In genomic region chr3:14454644-14455310, GRCh38 we compare ENCODE assay signal across 19 cellular contexts. TPM values are rescaled to one million over a fixed set of nuclear protein-coding genes. Genes with fewer than 3 reads are reported as not detected.
DNase-seq lines count a peak whose midpoint lies in the region; ATAC-seq and TF ChIP-seq lines count a peak whose summit lies in the region.
"Had no signal": no experiment of that assay in that cellular context is flagged by ENCODE, and none has a peak within 500 bp of the region (broad histone marks: within the 10 kb centered on the region; RNA-seq: fewer than 3 reads in every experiment).

No MANE protein-coding gene starts in this region.

- H3K27me3 Mint-ChIP-seq in mesothelial cell of epicardium (ENCODE audit: low read depth): no peaks in the 10 kb centered on the region
- H3K27me3 Mint-ChIP-seq: T-cell had no signal

- H3K27ac ChIP-seq in HEK293 (ENCODE audit: extremely low read depth, low read depth, low read length) (no peak overlapping the region), ascending aorta (peak overlapping the region; percentile 73 to 91), skeletal muscle tissue (ENCODE audit: low read depth, low read length) (peak overlapping the region; percentile 92), breast epithelium (no peak overlapping the region), adrenal gland (peak overlapping the region in 1 of 5 donors; percentile 88)
- H3K27ac ChIP-seq: BLaER1 treated with 17β-estradiol and CSF1 and Interleukin-3, amounts not matched to agents 10 nM and 100 nM; upper lobe of right lung had no signal

- no peak for TF ChIP-seq POLR2A in breast epithelium (IDR thresholded peaks at IDR 0.05)
- TF ChIP-seq POLR2A in adrenal gland (IDR thresholded peaks at IDR 0.05): no peak

- DNase-seq in ascending aorta (ENCODE audit: low spot score in 2 of 2) (no peak), mesothelial cell of epicardium (ENCODE audit: low spot score in 2 of 2, unreplicated experiment in 2 of 2) (no peak), breast epithelium (ENCODE audit: low spot score in 2 of 2) (no peak), ACHN (no peak), adrenal gland (no peak)
- DNase-seq: activated CD4-positive, alpha-beta T cell treated with anti-CD3 and anti-CD28 coated beads, Interleukin-2, amount 50 U/mL, for 4 hours; activated naive CD4-positive, alpha-beta T cell treated with anti-CD3 and anti-CD28 coated beads, Interleukin-2, amount 50 U/mL, for 16 hours; GF-D8; NCI-H345; NCI-H774; small intestine; T-cell had no signal

- H3K36me3 Mint-ChIP-seq in mesothelial cell of epicardium: peaks cover 3% of the 10 kb centered on the region

- H3K4me3 ChIP-seq in HEK293 (ENCODE audit: low read depth, low read length): no peak overlapping the region
- H3K4me3 ChIP-seq in ascending aorta: no peak overlapping the region
- H3K4me3 ChIP-seq in skeletal muscle tissue (ENCODE audit: low read length in 3 of 3): no peak overlapping the region
- H3K4me3 ChIP-seq in breast epithelium: no peak overlapping the region
- no peak overlapping the region for H3K4me3 ChIP-seq in adrenal gland
- H3K4me3 ChIP-seq: BLaER1 treated with 17β-estradiol and CSF1 and Interleukin-3, amounts not matched to agents 10 nM and 100 nM; cardiac muscle cell; upper lobe of right lung had no signal

- H3K4me1 ChIP-seq in HEK293 (ENCODE audit: control insufficient read depth, insufficient read depth, low read length) (peaks cover 13% of the 10 kb centered on the region), ascending aorta (peaks cover 14 to 26% of the 10 kb centered on the region in 2 donors), skeletal muscle tissue (ENCODE audit: control insufficient read depth in 3 of 3, insufficient read depth in 3 of 3, low read length in 3 of 3) (peaks cover 41 to 56% (median 49%) of the 10 kb centered on the region in 3 donors), breast epithelium (peaks cover 10 to 23% of the 10 kb centered on the region in 2 donors), adrenal gland (replicated peaks in 1 of 2) (peaks cover 32 to 36% of the 10 kb centered on the region in 2 donors)

- WGBS in adrenal gland, 4 donors: 68 to 75% (median 74%) methylated on average over 7 to 8 of the region's 8 CpGs

- in situ Hi-C loops in ACHN (cut with HindIII; ENCODE audit: low pct_ligation_motif_present, low pct_unique_long_range_greater_than_20kb, low sequenced_read_pairs): no loop called here

- CTCF ChIA-PET in HEK293 (lab: Yijun Ruan, JAX): interaction anchor here (0.6 to 14.4 kb wide), 6 partner anchors 14 to 196 kb away, joined by 3 to 163 read pairs (median 6); no protein-coding TSS in a partner anchor

- TF ChIP-seq CTCF in HEK293 (tag by site-specific recombination; IDR thresholded peaks at IDR 0.05) (no peak), ascending aorta (IDR thresholded peaks at IDR 0.05) (no peak), mesothelial cell of epicardium (IDR thresholded peaks at IDR 0.05; ENCODE audit: unreplicated experiment) (no peak), breast epithelium (IDR thresholded peaks at IDR 0.05) (no peak), adrenal gland (IDR thresholded peaks at IDR 0.05) (no peak)

- H3K36me3 ChIP-seq in HEK293 (ENCODE audit: control insufficient read depth in 2 of 2, insufficient read depth in 1 of 2, low read length in 2 of 2) (peaks cover 0 to 13% of the 10 kb centered on the region in 2 experiments; a peak in 1 of 3 replicates), ascending aorta (peaks cover 0 to 3% of the 10 kb centered on the region in 2 donors), skeletal muscle tissue (ENCODE audit: control insufficient read depth in 3 of 3, insufficient read depth in 3 of 3, low read length in 3 of 3) (peaks cover 5 to 23% (median 14%) of the 10 kb centered on the region in 3 donors), breast epithelium (no peaks in the 10 kb centered on the region), adrenal gland (replicated peaks in 1 of 2) (peaks cover 0 to 13% of the 10 kb centered on the region in 2 donors)
- H3K36me3 ChIP-seq: cardiac muscle cell had no signal

- no peaks in the 10 kb centered on the region for H3K9me3 Mint-ChIP-seq in mesothelial cell of epicardium
- H3K9me3 Mint-ChIP-seq: neural crest cell, T-cell had no signal

- H3K9me3 ChIP-seq in HEK293 (ENCODE audit: control insufficient read depth, insufficient read depth, low read depth, low read length) (no peaks in the 10 kb centered on the region), ascending aorta (no peaks in the 10 kb centered on the region), skeletal muscle tissue (ENCODE audit: control insufficient read depth in 3 of 3, low read length in 3 of 3) (no peaks in the 10 kb centered on the region), breast epithelium (no peaks in the 10 kb centered on the region), adrenal gland (replicated peaks in 1 of 3) (no peaks in the 10 kb centered on the region)
- H3K9me3 ChIP-seq: BLaER1 treated with 17β-estradiol and CSF1 and Interleukin-3, amounts not matched to agents 10 nM and 100 nM; upper lobe of right lung had no signal

- ATAC-seq in HG02973 (IDR thresholded peaks at IDR 0.05; ENCODE audit: unreplicated experiment): no peak
- ATAC-seq: T-cell, upper lobe of right lung had no signal

- intact Hi-C loops in ascending aorta (cut with DNase I) (loop anchor here (5.0 kb wide), 3 partner anchors 312 to 562 kb away; partner anchors contain the start of gene CHCHD4), breast epithelium (cut with DNase I; ENCODE audit: low total_unique reads) (no loop called here), adrenal gland (cut with DNase I) (loop anchor here in 1 of 2 donors (5.0 kb wide), 1 partner anchor 47 kb away; no protein-coding TSS in a partner anchor)

- H3K27ac Mint-ChIP-seq in mesothelial cell of epicardium: peak overlapping the region; percentile 50
- H3K27ac Mint-ChIP-seq: T-cell had no signal

- POLR2A ChIA-PET in HEK293 (lab: Yijun Ruan, JAX): no interaction called here

- H3K4me3 Mint-ChIP-seq in mesothelial cell of epicardium: no peak overlapping the region
- H3K4me3 Mint-ChIP-seq: neural crest cell, T-cell had no signal

- peaks cover 16% of the 10 kb centered on the region for H3K4me1 Mint-ChIP-seq in mesothelial cell of epicardium
- H3K4me1 Mint-ChIP-seq: T-cell had no signal

- H3K9ac ChIP-seq in skeletal muscle tissue (ENCODE audit: low read depth in 1 of 3, low read length in 3 of 3): peak overlapping the region in 2 of 3 donors; percentile 32 to 83
- H3K9ac ChIP-seq: BLaER1 treated with 17β-estradiol and CSF1 and Interleukin-3, amounts not matched to agents 10 nM and 100 nM had no signal

- H3K27me3 ChIP-seq in ascending aorta: no peaks in the 10 kb centered on the region
- peaks cover 0 to 2% (median 0%) of the 10 kb centered on the region in 3 donors for H3K27me3 ChIP-seq in skeletal muscle tissue (ENCODE audit: control insufficient read depth in 3 of 3, insufficient read depth in 3 of 3, low read length in 3 of 3)
- H3K27me3 ChIP-seq in breast epithelium: no peaks in the 10 kb centered on the region
- no peaks in the 10 kb centered on the region for H3K27me3 ChIP-seq in adrenal gland
- H3K27me3 ChIP-seq: BLaER1 treated with 17β-estradiol and CSF1 and Interleukin-3, amounts not matched to agents 10 nM and 100 nM; cardiac muscle cell; upper lobe of right lung had no signal

TF ChIP-seq in HEK293, 187 proteins besides CTCF, POLR2A, EP300 and RAD21 (continues in another document):
- TF ChIP-seq ZNF155 (tag by site-specific recombination; IDR thresholded peaks at IDR 0.05) (no peak), ZNF146 (tag by site-specific recombination; IDR thresholded peaks at IDR 0.05) (peak; percentile 76), ZNF114 (tag by site-specific recombination; IDR thresholded peaks at IDR 0.05) (no peak), TCF7L2 (IDR thresholded peaks at IDR 0.05; ENCODE audit: borderline replicate concordance, low read depth, low read length) (no peak), ZNF248 (tag by site-specific recombination; IDR thresholded peaks at IDR 0.05) (no peak), ZNF747 (tag by site-specific recombination; IDR thresholded peaks at IDR 0.05) (no peak), ZIC2 (tag by site-specific recombination; IDR thresholded peaks at IDR 0.05) (peak; percentile 32; the same call in 1 of the 2 replicates), ZNF175 (tag by site-specific recombination; IDR thresholded peaks at IDR 0.05) (no peak), ZNF184 (tag by site-specific recombination; IDR thresholded peaks at IDR 0.05) (no peak), ZNF174 (tag by site-specific recombination; IDR thresholded peaks at IDR 0.05) (no peak)

RNA-seq across cellular contexts. Expression of gene SLC6A6, which starts 52.4 kb away (rescaled TPM):
- total RNA-seq in ascending aorta (78.1 TPM), mesothelial cell of epicardium (19.3 to 21.2 TPM (median 20.0 TPM) in 3 replicates), skeletal muscle tissue (5.7 TPM), breast epithelium (10 to 100 TPM; 22.1 to 52.4 (median 27.5) TPM), adrenal gland (100 to 1,000 TPM in 3 of 8 donors, 10 to 100 TPM in 5; 71.8 to 197 (median 90.6) TPM)
- 10 to 100 TPM; 10.6 to 80.8 (median 13.0) TPM for polyA plus RNA-seq in adrenal gland

Comparison
In these comparisons a context has a peak if more than half of its experiments do, and no peak if none do; other contexts are left out.
1. H3K27ac ChIP-seq: peak in ascending aorta (2 of 2) and skeletal muscle tissue (single experiment); none in HEK293 (single experiment) and breast epithelium (0 of 2).